In genomic region chr4:61309616-61310015, GRCh38 we compare ENCODE assay signal across 18 cellular contexts.
DNase-seq lines count a peak whose midpoint lies in the region; ATAC-seq and TF ChIP-seq lines count a peak whose summit lies in the region.
"Had no signal": no experiment of that assay in that cellular context is flagged by ENCODE, and none has a peak within 500 bp of the region (broad histone marks: within the 10 kb centered on the region; RNA-seq: fewer than 3 reads in every experiment).

No MANE protein-coding gene starts in this region.

- H3K4me2 ChIP-seq in fibroblast of lung (ENCODE audit: extremely low read depth, insufficient read depth, low read length), result no peak overlapping the region

- no peaks in the 10 kb centered on the region for H3K9me3 ChIP-seq in fibroblast of lung (ENCODE audit: control insufficient read depth, insufficient read depth, low read depth, low read length)
- H3K9me3 ChIP-seq: BE2C, HAP-1 had no signal

- H4K20me1 ChIP-seq in fibroblast of lung (ENCODE audit: control insufficient read depth, extremely low read depth, insufficient read depth, low read length), result no peaks in the 10 kb centered on the region

- DNase-seq in G401 (ENCODE audit: low spot score), result peak; percentile 66
- peak; percentile 94 for DNase-seq in NCI-H446 treated with DMSO at 0.1 percent for 48 hours (lab: John Stamatoyannopoulos, UW)
- DNase-seq in astrocyte of the spinal cord (ENCODE audit: low read depth, low spot score), result peak; percentile 14
- DNase-seq in fibroblast of lung (ENCODE audit: low read depth in 2 of 2), result peak; percentile 34 to 41
- DNase-seq in activated gamma-delta T cell (lab: John Stamatoyannopoulos, UW), result no peak
- DNase-seq: ACHN; BE2C; CD4-positive, CD25-positive, alpha-beta regulatory T cell; CD8-positive, alpha-beta memory T cell; COR-L47; DMS153; DMS79; GF-D8; KBM-7 had no signal

- ATAC-seq in GM19452 (IDR thresholded peaks at IDR 0.05; ENCODE audit: unreplicated experiment) (no peak), HG02973 (IDR thresholded peaks at IDR 0.05; ENCODE audit: unreplicated experiment) (no peak), GM19397 (IDR thresholded peaks at IDR 0.05; ENCODE audit: unreplicated experiment) (no peak)

- H2AFZ ChIP-seq in fibroblast of lung (ENCODE audit: low read length), result no peak overlapping the region

- H3K9ac ChIP-seq in fibroblast of lung (ENCODE audit: insufficient read depth, low read length), result no peak overlapping the region

- H3K27ac ChIP-seq in fibroblast of lung (ENCODE audit: insufficient read depth, low read length), result no peak overlapping the region

- no peaks in the 10 kb centered on the region for H3K79me2 ChIP-seq in fibroblast of lung (ENCODE audit: control insufficient read depth, insufficient read depth, low read length)

- H3K4me3 ChIP-seq in astrocyte of the spinal cord (ENCODE audit: low read depth, low read length), result no peak overlapping the region
- H3K4me3 ChIP-seq in fibroblast of lung (replicated peaks in 1 of 4; ENCODE audit: control extremely low read depth in 1 of 4, insufficient read depth in 1 of 4, low read depth in 3 of 4, low read length in 4 of 4), result no peak overlapping the region
- H3K4me3 ChIP-seq: HAP-1 had no signal

- no peaks in the 10 kb centered on the region for H3K4me1 ChIP-seq in fibroblast of lung (ENCODE audit: control insufficient read depth, extremely low read depth, insufficient read depth, low read length)
- H3K4me1 ChIP-seq: BE2C, HAP-1 had no signal

- in situ Hi-C loops in G401 (cut with HindIII; ENCODE audit: low sequenced_read_pairs), result no loop called here
- in situ Hi-C loops in astrocyte of the spinal cord (cut with HindIII; ENCODE audit: low sequenced_read_pairs), result no loop called here

- no peaks in the 10 kb centered on the region for H3K36me3 ChIP-seq in fibroblast of lung (ENCODE audit: control insufficient read depth, insufficient read depth, low read length)
- H3K36me3 ChIP-seq: BE2C, HAP-1 had no signal

- no peaks in the 10 kb centered on the region for H3K27me3 ChIP-seq in fibroblast of lung (ENCODE audit: control insufficient read depth, insufficient read depth, low read length)
- H3K27me3 ChIP-seq: BE2C had no signal

- TF ChIP-seq CTCF in astrocyte of the spinal cord (IDR thresholded peaks at IDR 0.05; ENCODE audit: low read depth, low read length) (no peak), fibroblast of lung (conservative IDR thresholded peaks at IDR 0.05 in 1 of 2, IDR thresholded peaks at IDR 0.05 in 1 of 2; ENCODE audit: low read depth in 1 of 2, low read length in 2 of 2) (no peak)
